8 cellular contexts compared by ENCODE assay signal in genomic region chr12:54603173-54603814, GRCh38. TPM values are rescaled to one million over a fixed set of nuclear protein-coding genes. Genes with fewer than 3 reads are reported as not detected.
A peak's percentile ranks its signal among the peaks of the same experiment; 100 is the strongest.
DNase-seq lines count a peak whose midpoint lies in the region; ATAC-seq and TF ChIP-seq lines count a peak whose summit lies in the region.

No MANE protein-coding gene starts in this region.

- no peaks in the 10 kb centered on the region for H3K9me3 ChIP-seq in lung (ENCODE audit: control insufficient read depth in 2 of 2, insufficient read depth in 1 of 2, low read length in 1 of 2)

- H3K4me1 ChIP-seq in lung (ENCODE audit: control insufficient read depth in 2 of 2, insufficient read depth in 2 of 2, low read length in 2 of 2): no peaks in the 10 kb centered on the region

- CTCF ChIA-PET in activated CD4-positive, alpha-beta T cell treated with anti-CD3 and anti-CD28 coated beads for 36 hours (lab: Charles Lee): interaction anchor here (1.0 to 1.2 kb wide), 4 partner anchors 15 to 389 kb away, joined by 3 read pairs; no protein-coding TSS in a partner anchor

- WGBS in lung, 2 donors: 16 to 23% methylated on average over 8 of the region's 8 CpGs

- H3K4me3 ChIP-seq in AG09309 (ENCODE audit: control insufficient read depth, low read depth, low read length) (no peak overlapping the region), lung (no peak overlapping the region)

- no peak overlapping the region for H3K4me3 Mint-ChIP-seq in activated CD4-positive, alpha-beta T cell treated with anti-CD3 and anti-CD28 coated beads for 36 hours

- H3K9me3 Mint-ChIP-seq in activated CD4-positive, alpha-beta T cell treated with anti-CD3 and anti-CD28 coated beads for 36 hours (ENCODE audit: low read depth): no peaks in the 10 kb centered on the region

- no peaks in the 10 kb centered on the region for H3K27me3 ChIP-seq in lung (ENCODE audit: control insufficient read depth, insufficient read depth)

- TF ChIP-seq CTCF in AG09309 (IDR thresholded peaks at IDR 0.05; ENCODE audit: control insufficient read depth, insufficient read depth, low read depth, low read length, missing control alignments) (peak; percentile 86), lung (IDR thresholded peaks at IDR 0.05; ENCODE audit: control extremely low read depth, extremely low read depth) (peak; percentile 44)

- no peak overlapping the region for H3K27ac Mint-ChIP-seq in activated CD4-positive, alpha-beta T cell treated with anti-CD3 and anti-CD28 coated beads for 36 hours

- peaks cover 13% of the 10 kb centered on the region for H3K27me3 Mint-ChIP-seq in activated CD4-positive, alpha-beta T cell treated with anti-CD3 and anti-CD28 coated beads for 36 hours

- H3K4me1 Mint-ChIP-seq in activated CD4-positive, alpha-beta T cell treated with anti-CD3 and anti-CD28 coated beads for 36 hours: peaks cover 6% of the 10 kb centered on the region

- H3K36me3 ChIP-seq in lung (ENCODE audit: control insufficient read depth in 2 of 2, insufficient read depth in 2 of 2, low read length in 2 of 2): no peaks in the 10 kb centered on the region

- H3K27ac ChIP-seq in lung (ENCODE audit: low read depth in 1 of 2, low read length in 1 of 2): no peak overlapping the region

- POLR2A ChIA-PET in activated CD4-positive, alpha-beta T cell treated with anti-CD3 and anti-CD28 coated beads for 36 hours (lab: Charles Lee): no interaction called here

- intact Hi-C loops in activated CD4-positive, alpha-beta T cell treated with anti-CD3 and anti-CD28 coated beads for 36 hours (cut with DNase I, micrococcal nuclease): loop anchor here in 1 of 2 experiments (2.0 kb wide), 1 partner anchor 470 kb away; no protein-coding TSS in a partner anchor

- H3K36me3 Mint-ChIP-seq in activated CD4-positive, alpha-beta T cell treated with anti-CD3 and anti-CD28 coated beads for 36 hours (ENCODE audit: low read depth): no peaks in the 10 kb centered on the region

- DNase-seq in AG09309 (ENCODE audit: low read depth): peak; percentile 33
- DNase-seq in NCI-H226: peak; percentile 68
- DNase-seq in activated CD4-positive, alpha-beta T cell treated with anti-CD3 and anti-CD28 coated beads for 36 hours: peak; percentile 78
- DNase-seq in dermis blood vessel endothelial cell: peak; percentile 69
- DNase-seq in lung (ENCODE audit: low spot score): peak; percentile 69
- peak; percentile 36 to 43 for DNase-seq in stimulated activated CD8-positive, alpha-beta memory T cell treated with anti-CD3 and anti-CD28 coated beads, Interleukin-2, amount 100 ng/mL, for 48 hours (ENCODE audit: low read depth in 2 of 2)

- ATAC-seq in GM18858 (IDR thresholded peaks at IDR 0.05; ENCODE audit: unreplicated experiment): peak; percentile 91
- peak; percentile 86 for ATAC-seq in HG03060 (IDR thresholded peaks at IDR 0.05; ENCODE audit: low read depth, unreplicated experiment)
- peak; percentile 93 for ATAC-seq in activated CD4-positive, alpha-beta T cell treated with anti-CD3 and anti-CD28 coated beads for 36 hours
- ATAC-seq in lung (ENCODE audit: insufficient read depth, low FRiP score): peak; percentile 80

RNA-seq across cellular contexts. Expression of gene PPP1R1A, which starts 14.8 kb away (rescaled TPM):
- total RNA-seq in activated CD4-positive, alpha-beta T cell treated with anti-CD3 and anti-CD28 coated beads for 36 hours: not detected
- total RNA-seq in dermis blood vessel endothelial cell: 0.17 TPM in 1 of 2 replicates, not detected in the other
- under 1 TPM; 0.65 to 0.98 TPM for total RNA-seq in lung
- polyA plus RNA-seq in lung: under 1 TPM; 0.15 to 0.73 TPM

RNA-seq across cellular contexts. Expression of gene LACRT, which starts 31.4 kb away (rescaled TPM):
- total RNA-seq in activated CD4-positive, alpha-beta T cell treated with anti-CD3 and anti-CD28 coated beads for 36 hours: not detected
- total RNA-seq in dermis blood vessel endothelial cell: not detected in 2 replicates
- not detected for total RNA-seq in lung
- polyA plus RNA-seq in lung: not detected

RNA-seq across cellular contexts. Expression of gene DCD, which starts 44.9 kb away (rescaled TPM):
- total RNA-seq in activated CD4-positive, alpha-beta T cell treated with anti-CD3 and anti-CD28 coated beads for 36 hours: not detected
- total RNA-seq in dermis blood vessel endothelial cell (not detected in 2 replicates), lung (not detected)
- not detected for polyA plus RNA-seq in lung

RNA-seq across cellular contexts. Expression of gene PDE1B, which starts 53.9 kb away (rescaled TPM):
- 10 to 100 TPM; 24.3 to 25.8 TPM for total RNA-seq in activated CD4-positive, alpha-beta T cell treated with anti-CD3 and anti-CD28 coated beads for 36 hours
- total RNA-seq in dermis blood vessel endothelial cell (not detected in 2 replicates), lung (1 to 10 TPM; 1.3 to 7.0 TPM)
- 1 to 10 TPM; 5.1 TPM for polyA plus RNA-seq in lung
